Comparison of ENCODE assay signal across 26 cellular contexts in the genomic region with DNA sequence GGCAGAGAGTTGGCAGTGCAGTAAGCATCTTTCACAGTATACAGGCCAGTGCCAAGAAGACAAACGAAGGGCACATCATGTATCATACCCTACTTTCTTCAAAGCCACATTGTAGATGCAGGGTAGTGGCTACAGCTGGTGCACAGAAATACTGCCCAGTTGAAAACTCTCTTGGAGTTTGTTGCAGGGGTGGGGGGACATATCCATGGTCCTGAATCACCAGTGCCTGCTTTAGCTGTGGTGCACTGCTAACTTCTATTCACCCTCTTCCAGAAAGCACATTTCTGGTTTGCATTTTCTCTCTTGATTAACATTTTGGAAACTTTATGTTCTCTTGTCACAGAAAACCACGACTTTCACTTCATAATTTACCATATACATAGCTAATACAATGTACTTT.
"Had no signal": no experiment of that assay in that cellular context is flagged by ENCODE, and none has a peak within 500 bp of the region (broad histone marks: within the 10 kb centered on the region; RNA-seq: fewer than 3 reads in every experiment).

No MANE protein-coding gene starts in this region.

- H3K27me3 ChIP-seq: adrenal gland, breast epithelium, esophagus muscularis mucosa, gastrocnemius medialis, stomach, transverse colon had no signal

- H3K27ac Mint-ChIP-seq: activated CD8-positive, alpha-beta T cell treated with anti-CD3 and anti-CD28 coated beads, Interleukin-2, amount 10 ng/mL, durations not matched to agents 7 days and 5 days; activated naive CD8-positive, alpha-beta T cell; memory B cell; nephron progenitor cell; stimulated activated memory B cell treated with anti-CD40 and anti-IgM and Interleukin-4, amounts not matched to agents 10 μg/mL and 1 μg/mL and 100 μg/mL, for 72 hours had no signal

- H2AFZ ChIP-seq: parathyroid adenoma had no signal

- H3K4me3 Mint-ChIP-seq: activated CD8-positive, alpha-beta T cell treated with anti-CD3 and anti-CD28 coated beads, Interleukin-2, amount 10 ng/mL, durations not matched to agents 7 days and 5 days; activated naive CD8-positive, alpha-beta T cell; memory B cell; nephron progenitor cell; stimulated activated memory B cell treated with anti-CD40 and anti-IgM and Interleukin-4, amounts not matched to agents 10 μg/mL and 1 μg/mL and 100 μg/mL, for 72 hours had no signal

- ATAC-seq: activated CD8-positive, alpha-beta T cell treated with anti-CD3 and anti-CD28 coated beads, Interleukin-2, amount 10 ng/mL, durations not matched to agents 7 days and 5 days; gastrocnemius medialis; right cardiac atrium; stimulated activated memory B cell treated with anti-CD40 and anti-IgM and Interleukin-4, amounts not matched to agents 10 μg/mL and 1 μg/mL and 100 μg/mL, for 72 hours had no signal

- H3K9ac ChIP-seq: parathyroid adenoma had no signal

- H3K27me3 Mint-ChIP-seq: activated naive CD8-positive, alpha-beta T cell had no signal

- FAIRE-seq: astrocyte, islet of Langerhans, TTC549, urothelium cell line had no signal

- H3K9me3 ChIP-seq: adrenal gland, breast epithelium, esophagus muscularis mucosa, gastrocnemius medialis, stomach, transverse colon had no signal

- H3K79me2 ChIP-seq: parathyroid adenoma had no signal

- H3K4me1 Mint-ChIP-seq: memory B cell; stimulated activated memory B cell treated with anti-CD40 and anti-IgM and Interleukin-4, amounts not matched to agents 10 μg/mL and 1 μg/mL and 100 μg/mL, for 72 hours had no signal

- H3K27ac ChIP-seq: adrenal gland, breast epithelium, coronary artery, esophagus muscularis mucosa, gastrocnemius medialis, parathyroid adenoma, skin epidermis, stomach, transverse colon, WERI-Rb-1 had no signal

- H3K4me1 ChIP-seq: adrenal gland, breast epithelium, parathyroid adenoma had no signal

- H3K36me3 ChIP-seq: adrenal gland, breast epithelium, esophagus muscularis mucosa, gastrocnemius medialis, transverse colon, WERI-Rb-1 had no signal

- H3K9me3 Mint-ChIP-seq: nephron progenitor cell; stimulated activated memory B cell treated with anti-CD40 and anti-IgM and Interleukin-4, amounts not matched to agents 10 μg/mL and 1 μg/mL and 100 μg/mL, for 72 hours had no signal

- H3K4me3 ChIP-seq: adrenal gland, breast epithelium, coronary artery, esophagus muscularis mucosa, gastrocnemius medialis, skin epidermis, stomach, transverse colon had no signal

- DNase-seq: activated CD4-positive, alpha-beta T cell treated with anti-CD3 and anti-CD28 coated beads for 1 hour; activated CD4-positive, alpha-beta T cell treated with anti-CD3 and anti-CD28 coated beads, Interleukin-2, amount 50 U/mL, for 1 hour; activated CD8-positive, alpha-beta T cell treated with anti-CD3 and anti-CD28 coated beads, Interleukin-2, amount 10 ng/mL, durations not matched to agents 7 days and 5 days; activated T-cell treated with anti-CD3 and anti-CD28 coated beads, Interleukin-2, amount 50 U/mL, for 1 hour; adrenal gland; gastrocnemius medialis; hippocampal formation; nephron progenitor cell; nucleus accumbens; right cardiac atrium; stomach; T-helper 2 cell; transverse colon; WERI-Rb-1 had no signal

- H3K36me3 Mint-ChIP-seq: activated naive CD8-positive, alpha-beta T cell; memory B cell; stimulated activated memory B cell treated with anti-CD40 and anti-IgM and Interleukin-4, amounts not matched to agents 10 μg/mL and 1 μg/mL and 100 μg/mL, for 72 hours had no signal
